In genomic region chr2:184956856-184957255, GRCh38 we compare ENCODE assay signal across 29 cellular contexts.
"Had no signal": no experiment of that assay in that cellular context is flagged by ENCODE, and none has a peak within 500 bp of the region (broad histone marks: within the 10 kb centered on the region; RNA-seq: fewer than 3 reads in every experiment).

No MANE protein-coding gene starts in this region.

- H3K9me3 ChIP-seq: suprapubic skin, testis, thoracic aorta, thyroid gland, tibial artery, tibial nerve, upper lobe of left lung, upper lobe of right lung, uterus, vagina had no signal

- H3K27ac ChIP-seq: stomach, suprapubic skin, testis, thoracic aorta, thyroid gland, tibial artery, tibial nerve, transverse colon, upper lobe of left lung, upper lobe of right lung, uterus, vagina had no signal

- FAIRE-seq: urothelium cell line had no signal

- ATAC-seq: stimulated activated effector memory CD8-positive, alpha-beta T cell treated with anti-CD3 and anti-CD28 coated beads, Interleukin-12 subunit alpha, Interleukin-12 subunit beta, amount 100 ng/mL, for 72 hours; stimulated activated memory B cell treated with anti-CD40 and anti-IgM and Interleukin-4, amounts not matched to agents 10 μg/mL and 1 μg/mL and 100 μg/mL, for 72 hours; stimulated activated naive B cell treated with anti-CD40 and anti-IgM and Interleukin-4, amounts not matched to agents 10 μg/mL and 1 μg/mL and 100 μg/mL, for 72 hours; stimulated activated naive CD8-positive, alpha-beta T cell treated with anti-CD3 and anti-CD28 coated beads, Interleukin-15, amount 100 ng/mL, for 72 hours; stimulated activated naive CD8-positive, alpha-beta T cell treated with anti-CD3 and anti-CD28 coated beads, Interleukin-15, Interleukin-2, amounts not matched to agents 100 U/mL and 50 U/mL, for 24 hours; upper lobe of right lung had no signal

- H3K4me1 Mint-ChIP-seq: stimulated activated effector memory CD8-positive, alpha-beta T cell treated with anti-CD3 and anti-CD28 coated beads, Interleukin-12 subunit alpha, Interleukin-12 subunit beta, amount 100 ng/mL, for 72 hours; stimulated activated memory B cell treated with anti-CD40 and anti-IgM and Interleukin-4, amounts not matched to agents 10 μg/mL and 1 μg/mL and 100 μg/mL, for 72 hours; stimulated activated naive B cell treated with anti-CD40 and anti-IgM and Interleukin-4, amounts not matched to agents 10 μg/mL and 1 μg/mL and 100 μg/mL, for 72 hours; stimulated activated naive CD8-positive, alpha-beta T cell treated with anti-CD3 and anti-CD28 coated beads, Interleukin-15, amount 100 ng/mL, for 72 hours had no signal

- H3K4me3 ChIP-seq: stomach, suprapubic skin, testis, thoracic aorta, thyroid gland, tibial artery, tibial nerve, transverse colon, upper lobe of left lung, upper lobe of right lung, uterus, vagina had no signal

- H3K4me1 ChIP-seq: stomach, suprapubic skin, testis, thyroid gland, tibial artery, tibial nerve, transverse colon, upper lobe of left lung, upper lobe of right lung, uterus, vagina had no signal

- H3K4me3 Mint-ChIP-seq: stimulated activated effector memory CD8-positive, alpha-beta T cell treated with anti-CD3 and anti-CD28 coated beads, Interleukin-12 subunit alpha, Interleukin-12 subunit beta, amount 100 ng/mL, for 72 hours; stimulated activated memory B cell treated with anti-CD40 and anti-IgM and Interleukin-4, amounts not matched to agents 10 μg/mL and 1 μg/mL and 100 μg/mL, for 72 hours; stimulated activated naive B cell treated with anti-CD40 and anti-IgM and Interleukin-4, amounts not matched to agents 10 μg/mL and 1 μg/mL and 100 μg/mL, for 72 hours; stimulated activated naive CD8-positive, alpha-beta T cell treated with anti-CD3 and anti-CD28 coated beads, Interleukin-15, amount 100 ng/mL, for 72 hours; stimulated activated naive CD8-positive, alpha-beta T cell treated with anti-CD3 and anti-CD28 coated beads, Interleukin-15, Interleukin-2, amounts not matched to agents 100 ng/mL and 50 ng/mL, for 24 hours; type B pancreatic cell had no signal

- H3K36me3 Mint-ChIP-seq: stimulated activated effector memory CD8-positive, alpha-beta T cell treated with anti-CD3 and anti-CD28 coated beads, Interleukin-12 subunit alpha, Interleukin-12 subunit beta, amount 100 ng/mL, for 72 hours; stimulated activated memory B cell treated with anti-CD40 and anti-IgM and Interleukin-4, amounts not matched to agents 10 μg/mL and 1 μg/mL and 100 μg/mL, for 72 hours; stimulated activated naive B cell treated with anti-CD40 and anti-IgM and Interleukin-4, amounts not matched to agents 10 μg/mL and 1 μg/mL and 100 μg/mL, for 72 hours; type B pancreatic cell had no signal

- H3K36me3 ChIP-seq: stomach, suprapubic skin, thoracic aorta, thyroid gland, tibial artery, tibial nerve, transverse colon, upper lobe of left lung, upper lobe of right lung, uterus, vagina had no signal

- H3K27me3 ChIP-seq: stomach, suprapubic skin, testis, thyroid gland, tibial artery, tibial nerve, transverse colon, upper lobe of left lung, upper lobe of right lung, uterus, vagina had no signal

- H3K9me3 Mint-ChIP-seq: stimulated activated naive B cell treated with anti-CD40 and anti-IgM and Interleukin-4, amounts not matched to agents 10 μg/mL and 1 μg/mL and 100 μg/mL, for 72 hours; type B pancreatic cell had no signal

- DNase-seq: stimulated activated CD4-positive, alpha-beta T cell treated with anti-CD3 and anti-CD28 coated beads, Interleukin-2, amount 100 ng/mL, for 48 hours; stimulated activated CD4-positive, alpha-beta T cell treated with anti-CD3 and anti-CD28 coated beads, Interleukin-4, amount 100 ng/mL, for 1 hour; stimulated activated CD4-positive, alpha-beta T cell treated with anti-CD3 and anti-CD28 coated beads, Interleukin-4, amount 100 ng/mL, for 24 hours; stimulated activated CD4-positive, alpha-beta T cell treated with anti-CD3 and anti-CD28 coated beads, Interleukin-4, amount 100 ng/mL, for 4 hours; stimulated activated CD8-positive, alpha-beta memory T cell treated with anti-CD3 and anti-CD28 coated beads, Interleukin-4, amount 100 ng/mL, for 48 hours; stimulated activated naive B cell treated with anti-CD40 and anti-IgM and Interleukin-4, amounts not matched to agents 10 μg/mL and 1 μg/mL and 100 μg/mL, for 72 hours; stimulated activated naive CD4-positive, alpha-beta T cell; stimulated activated naive CD4-positive, alpha-beta T cell treated with Interleukin-2 at 50 U/mL for 16 hours; stimulated activated naive CD8-positive, alpha-beta T cell treated with anti-CD3 and anti-CD28 coated beads, Interleukin-15, amount 100 ng/mL, for 72 hours; stimulated activated naive CD8-positive, alpha-beta T cell treated with anti-CD3 and anti-CD28 coated beads, Interleukin-15, Interleukin-2, amounts not matched to agents 100 U/mL and 50 U/mL, for 24 hours; stomach; substantia nigra; testis; thyroid gland; tibial artery; transverse colon; trophoblast cell; upper lobe of left lung; upper lobe of right lung; uterus had no signal

- H3K27me3 Mint-ChIP-seq: stimulated activated memory B cell treated with anti-CD40 and anti-IgM and Interleukin-4, amounts not matched to agents 10 μg/mL and 1 μg/mL and 100 μg/mL, for 72 hours; stimulated activated naive B cell treated with anti-CD40 and anti-IgM and Interleukin-4, amounts not matched to agents 10 μg/mL and 1 μg/mL and 100 μg/mL, for 72 hours; stimulated activated naive CD8-positive, alpha-beta T cell treated with anti-CD3 and anti-CD28 coated beads, Interleukin-15, amount 100 ng/mL, for 72 hours; stimulated activated naive CD8-positive, alpha-beta T cell treated with anti-CD3 and anti-CD28 coated beads, Interleukin-15, Interleukin-2, amounts not matched to agents 100 ng/mL and 50 ng/mL, for 24 hours; type B pancreatic cell had no signal
